Comparison of ENCODE assay signal across 1 cellular context in genomic region chr9:96246267-96246671, GRCh38.
TF ChIP-seq lines count a peak whose summit lies in the region.

No MANE protein-coding gene starts in this region.

TF ChIP-seq in HepG2, 621 proteins besides CTCF, POLR2A, EP300 and RAD21 (continued from another document):
- TF ChIP-seq, protein P1, sequence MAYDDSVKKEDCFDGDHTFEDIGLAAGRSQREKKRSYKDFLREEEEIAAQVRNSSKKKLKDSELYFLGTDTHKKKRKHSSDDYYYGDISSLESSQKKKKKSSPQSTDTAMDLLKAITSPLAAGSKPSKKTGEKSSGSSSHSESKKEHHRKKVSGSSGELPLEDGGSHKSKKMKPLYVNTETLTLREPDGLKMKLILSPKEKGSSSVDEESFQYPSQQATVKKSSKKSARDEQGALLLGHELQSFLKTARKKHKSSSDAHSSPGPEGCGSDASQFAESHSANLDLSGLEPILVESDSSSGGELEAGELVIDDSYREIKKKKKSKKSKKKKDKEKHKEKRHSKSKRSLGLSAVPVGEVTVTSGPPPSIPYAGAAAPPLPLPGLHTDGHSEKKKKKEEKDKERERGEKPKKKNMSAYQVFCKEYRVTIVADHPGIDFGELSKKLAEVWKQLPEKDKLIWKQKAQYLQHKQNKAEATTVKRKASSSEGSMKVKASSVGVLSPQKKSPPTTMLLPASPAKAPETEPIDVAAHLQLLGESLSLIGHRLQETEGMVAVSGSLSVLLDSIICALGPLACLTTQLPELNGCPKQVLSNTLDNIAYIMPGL (CRISPR knock-in tag; IDR thresholded peaks at IDR 0.05; ENCODE audit: borderline replicate concordance in 1 of 2, low read depth in 1 of 2) = peak; percentile 41 to 42; a peak in 2 of 4 replicates
- 0 out of 2 replicates have a peak, but pooled peaks have one; percentile 25 for TF ChIP-seq FOSL2 (CRISPR knock-in tag; IDR thresholded peaks at IDR 0.05)
- peak; percentile 61; the same call in 1 of the 2 replicates for TF ChIP-seq EHMT2 (IDR thresholded peaks at IDR 0.05; ENCODE audit: borderline replicate concordance, low read depth, low read length)
- TF ChIP-seq POGZ (CRISPR knock-in tag; IDR thresholded peaks at IDR 0.05) = peak; percentile 74; the same call in 1 of the 2 replicates
- TF ChIP-seq GATAD2A (CRISPR knock-in tag; IDR thresholded peaks at IDR 0.05) = peak; percentile 69
- peak; percentile 68; the same call in 1 of the 2 replicates for TF ChIP-seq ESRRA (CRISPR knock-in tag; IDR thresholded peaks at IDR 0.05; ENCODE audit: low read depth)
- TF ChIP-seq HMG20A (CRISPR knock-in tag; IDR thresholded peaks at IDR 0.05; ENCODE audit: borderline replicate concordance) = 0 out of 2 replicates have a peak, but pooled peaks have one; percentile 21
- TF ChIP-seq THAP11 (CRISPR knock-in tag; IDR thresholded peaks at IDR 0.05) = 0 out of 2 replicates have a peak, but pooled peaks have one; percentile 18
- TF ChIP-seq ZNF143 (CRISPR knock-in tag; IDR thresholded peaks at IDR 0.05) = peak; percentile 68
- peak; percentile 54; the same call in 1 of the 2 replicates for TF ChIP-seq HOXA3 (CRISPR knock-in tag; IDR thresholded peaks at IDR 0.05)
